In the genomic region with DNA sequence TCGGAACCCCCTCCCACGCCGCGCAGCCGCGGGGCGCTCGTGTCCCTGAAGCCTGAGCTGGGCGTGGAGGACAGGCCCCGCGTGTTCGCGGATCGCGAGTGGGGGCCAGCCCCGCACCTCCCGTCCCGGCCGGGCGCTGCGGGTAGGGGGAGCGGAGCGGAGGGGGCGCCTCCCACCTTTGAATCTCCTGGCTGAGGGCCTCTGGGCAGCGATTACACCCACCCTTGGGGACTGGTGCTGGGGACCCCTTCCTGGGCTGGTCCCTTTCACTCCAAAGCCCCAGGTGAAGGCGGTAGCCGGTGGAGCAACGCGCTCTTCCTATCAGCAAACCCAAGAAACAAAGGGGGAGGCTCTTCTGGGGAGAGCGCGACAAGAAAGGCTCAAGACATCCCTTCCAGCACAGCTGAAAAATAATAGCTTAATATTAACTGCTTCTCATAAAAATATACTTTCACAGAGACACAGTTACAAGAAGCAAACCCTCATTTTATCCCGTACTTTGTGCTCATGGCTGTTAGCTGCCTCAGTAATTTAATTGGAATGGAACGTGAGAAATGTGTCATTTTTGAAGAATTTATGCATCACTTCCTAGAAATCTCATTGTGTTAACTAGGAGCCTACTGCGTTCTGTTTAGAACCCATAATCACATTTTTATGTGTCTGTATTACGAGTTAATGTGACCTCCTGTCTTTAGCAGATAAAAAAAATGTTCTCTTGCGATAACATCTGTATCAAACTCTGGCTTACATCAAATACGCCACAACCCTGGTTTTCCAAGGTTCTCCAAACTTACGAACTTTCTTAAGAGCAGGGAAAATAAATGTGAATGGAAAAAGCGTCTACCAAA, we compare ENCODE assay signal across 10 cellular contexts. TPM values are rescaled to one million over a fixed set of nuclear protein-coding genes. Genes with fewer than 3 reads are reported as not detected.
A peak's percentile ranks its signal among the peaks of the same experiment; 100 is the strongest.
DNase-seq lines count a peak whose midpoint lies in the region; TF ChIP-seq lines count a peak whose summit lies in the region.
"Had no signal": no experiment of that assay in that cellular context is flagged by ENCODE, and none has a peak within 500 bp of the region (broad histone marks: within the 10 kb centered on the region; RNA-seq: fewer than 3 reads in every experiment).

No MANE protein-coding gene starts in this region.

- H3K9me3 ChIP-seq in endodermal cell (ENCODE audit: control insufficient read depth, low read length), result no peaks in the 10 kb centered on the region
- H3K9me3 ChIP-seq in neuronal stem cell (replicated peaks in 1 of 2; ENCODE audit: control insufficient read depth in 2 of 2, insufficient read depth in 1 of 2, low read depth in 1 of 2, low read length in 2 of 2), result peaks cover 2 to 7% of the 10 kb centered on the region in 2 donors
- H3K9me3 ChIP-seq in HAP-1, result no peaks in the 10 kb centered on the region

- H2BK5ac ChIP-seq in neuronal stem cell (ENCODE audit: low read length), result no peak overlapping the region

- H3K4ac ChIP-seq in neuronal stem cell (ENCODE audit: low read length), result no peak overlapping the region

- in situ Hi-C loops in HAP-1 (cut with MboI; ENCODE audit: low sequenced_read_pairs), result loop anchor here (5.0 kb wide), 1 partner anchor 403 kb away; no protein-coding TSS in a partner anchor
- in situ Hi-C loops in KBM-7 (cut with MboI; ENCODE audit: low pct_unique_long_range_greater_than_20kb, low sequenced_read_pairs), result loop anchor here (10.0 kb wide), 1 partner anchor 405 kb away; no protein-coding TSS in a partner anchor

- no peak overlapping the region for H2BK120ac ChIP-seq in neuronal stem cell (ENCODE audit: low read depth, low read length)

- peaks cover 16% of the 10 kb centered on the region for H3K9me3 Mint-ChIP-seq in endodermal cell

- peak overlapping the region; percentile 29 for H3K4me2 ChIP-seq in neuronal stem cell (ENCODE audit: insufficient read depth, low read length, poor library complexity, severe bottlenecking)

- no peak overlapping the region for H2BK15ac ChIP-seq in neuronal stem cell (ENCODE audit: low read length)

- H3K4me1 ChIP-seq in endodermal cell (ENCODE audit: control insufficient read depth, insufficient read depth, low read length), result peaks cover 3% of the 10 kb centered on the region
- peaks cover 0 to 13% of the 10 kb centered on the region in 2 donors for H3K4me1 ChIP-seq in neuronal stem cell (ENCODE audit: control insufficient read depth in 2 of 2, insufficient read depth in 1 of 2, low read depth in 1 of 2, low read length in 2 of 2)
- peaks cover 16% of the 10 kb centered on the region for H3K4me1 ChIP-seq in HAP-1

- no peak overlapping the region for H2AFZ ChIP-seq in neuronal stem cell (ENCODE audit: low read length)

- H4K91ac ChIP-seq in neuronal stem cell (ENCODE audit: low read depth, low read length, poor library complexity), result no peak overlapping the region

- H3K27ac ChIP-seq in endodermal cell (ENCODE audit: low read depth, low read length) (no peak overlapping the region), neuronal stem cell (replicated peaks; ENCODE audit: low read length) (no peak overlapping the region)

- no peaks in the 10 kb centered on the region for H3K36me3 Mint-ChIP-seq in endodermal cell (ENCODE audit: low read depth)

- no peak for TF ChIP-seq CTCF in endodermal cell (conservative IDR thresholded peaks at IDR 0.05)

- no peak overlapping the region for H3K27ac Mint-ChIP-seq in endodermal cell

- DNase-seq in Daoy (ENCODE audit: low read depth) (peak; percentile 57), NCI-H226 (peak; percentile 71), endodermal cell (peak; percentile 59), neuronal stem cell (ENCODE audit: low spot score) (peak; percentile 12), NCI-H1092 treated with DMSO at 0.1 percent for 48 hours (lab: John Stamatoyannopoulos, UW) (no peak), HAP-1 (ENCODE audit: low spot score in 2 of 2) (no peak), KBM-7 (no peak)
- DNase-seq in activated naive CD4-positive, alpha-beta T cell (lab: John Stamatoyannopoulos, UW), result no peak
- DNase-seq: activated CD4-positive, alpha-beta T cell treated with anti-CD3 and anti-CD28 coated beads for 1 hour; left colon had no signal

- H3K4me3 ChIP-seq in endodermal cell (ENCODE audit: low read length) (no peak overlapping the region), neuronal stem cell (ENCODE audit: low read length in 2 of 2) (no peak overlapping the region), HAP-1 (no peak overlapping the region)

- no peak overlapping the region for H3K14ac ChIP-seq in neuronal stem cell (ENCODE audit: low read length)

- peaks cover 65% of the 10 kb centered on the region for H3K27me3 ChIP-seq in endodermal cell (ENCODE audit: control insufficient read depth, insufficient read depth, low read length, poor library complexity, severe bottlenecking)
- peaks cover 0 to 45% (median 6%) of the 10 kb centered on the region in 3 experiments for H3K27me3 ChIP-seq in neuronal stem cell (ENCODE audit: control insufficient read depth in 3 of 3, insufficient read depth in 3 of 3, low read depth in 1 of 3, low read length in 3 of 3)
- H3K27me3 ChIP-seq in HAP-1 (ENCODE audit: low read depth), result peaks cover 8% of the 10 kb centered on the region

- H3K4me1 Mint-ChIP-seq in endodermal cell, result peaks cover 15% of the 10 kb centered on the region

- peak overlapping the region; percentile 10 for H3K23ac ChIP-seq in neuronal stem cell (ENCODE audit: low read depth, low read length, poor library complexity)

- H3K18ac ChIP-seq in neuronal stem cell (ENCODE audit: low read length), result peak overlapping the region; percentile 86

- WGBS in endodermal cell (ENCODE audit: insufficient coverage in 1 of 2, insufficient read length in 1 of 2), 2 experiments, result 15 to 40% methylated on average over 7 to 39 of the region's 39 CpGs
- no CpG with 5 or more reads among the region's 39 CpGs for WGBS in neuronal stem cell (ENCODE audit: extremely low coverage in 2 of 2, insufficient read length in 2 of 2, insufficient replicate concordance in 1 of 2), 2 donors

- peak overlapping the region; percentile 39 for H3K4me3 Mint-ChIP-seq in endodermal cell

- H3K9ac ChIP-seq in endodermal cell (ENCODE audit: extremely low read depth, low read length, poor library complexity, severe bottlenecking) (no peak overlapping the region), neuronal stem cell (ENCODE audit: low read depth, low read length, poor library complexity) (peak overlapping the region; percentile 45)

- no peak overlapping the region for H4K8ac ChIP-seq in neuronal stem cell (ENCODE audit: low read depth, low read length)

- H2AK5ac ChIP-seq in neuronal stem cell (ENCODE audit: low read depth, low read length), result peak overlapping the region; percentile 9

- H3K79me1 ChIP-seq in neuronal stem cell (ENCODE audit: low read depth, low read length), result no peaks in the 10 kb centered on the region

- H3K36me3 ChIP-seq in endodermal cell (ENCODE audit: control insufficient read depth, insufficient read depth, low read length), result no peaks in the 10 kb centered on the region
- no peaks in the 10 kb centered on the region for H3K36me3 ChIP-seq in neuronal stem cell (replicated peaks in 1 of 2; ENCODE audit: control insufficient read depth in 2 of 2, insufficient read depth in 2 of 2, low read length in 2 of 2)
- no peaks in the 10 kb centered on the region for H3K36me3 ChIP-seq in HAP-1 (replicated peaks)

- H2BK12ac ChIP-seq in neuronal stem cell (ENCODE audit: low read length), result no peak overlapping the region

- H3K27me3 Mint-ChIP-seq in endodermal cell (ENCODE audit: insufficient read depth), result peaks cover 74% of the 10 kb centered on the region

RNA-seq across cellular contexts. Expression of gene GBX2, which starts 11.7 kb away (rescaled TPM):
- total RNA-seq in Daoy (2014; rRNA removed; shearing (Covaris generic)), result 3.7 and 8.0 TPM in 2 replicates
- under 1 TPM in 1 of 2 donors, not detected in 1; 0.20 TPM for total RNA-seq in endodermal cell
- 26.5 TPM for polyA plus RNA-seq in endodermal cell (2013, experiment 1 of 2)
- polyA plus RNA-seq in endodermal cell (2013, experiment 2 of 2), result 24.3 TPM
- 0.24 TPM for polyA plus RNA-seq in neuronal stem cell (2013, experiment 1 of 2)
- 0.37 TPM for polyA plus RNA-seq in neuronal stem cell (2013, experiment 2 of 2)
- total RNA-seq: left colon had no signal

Comparison
In these comparisons a context has a peak if more than half of its experiments do, and no peak if none do; other contexts are left out.
1. DNase-seq: peak in Daoy (single experiment), NCI-H226 (single experiment), endodermal cell (single experiment) and neuronal stem cell (single experiment); none in activated naive CD4-positive, alpha-beta T cell (0 of 4), NCI-H1092 treated with DMSO at 0.1 percent for 48 hours (single experiment), HAP-1 (0 of 2) and KBM-7 (single experiment).